In the genomic region with DNA sequence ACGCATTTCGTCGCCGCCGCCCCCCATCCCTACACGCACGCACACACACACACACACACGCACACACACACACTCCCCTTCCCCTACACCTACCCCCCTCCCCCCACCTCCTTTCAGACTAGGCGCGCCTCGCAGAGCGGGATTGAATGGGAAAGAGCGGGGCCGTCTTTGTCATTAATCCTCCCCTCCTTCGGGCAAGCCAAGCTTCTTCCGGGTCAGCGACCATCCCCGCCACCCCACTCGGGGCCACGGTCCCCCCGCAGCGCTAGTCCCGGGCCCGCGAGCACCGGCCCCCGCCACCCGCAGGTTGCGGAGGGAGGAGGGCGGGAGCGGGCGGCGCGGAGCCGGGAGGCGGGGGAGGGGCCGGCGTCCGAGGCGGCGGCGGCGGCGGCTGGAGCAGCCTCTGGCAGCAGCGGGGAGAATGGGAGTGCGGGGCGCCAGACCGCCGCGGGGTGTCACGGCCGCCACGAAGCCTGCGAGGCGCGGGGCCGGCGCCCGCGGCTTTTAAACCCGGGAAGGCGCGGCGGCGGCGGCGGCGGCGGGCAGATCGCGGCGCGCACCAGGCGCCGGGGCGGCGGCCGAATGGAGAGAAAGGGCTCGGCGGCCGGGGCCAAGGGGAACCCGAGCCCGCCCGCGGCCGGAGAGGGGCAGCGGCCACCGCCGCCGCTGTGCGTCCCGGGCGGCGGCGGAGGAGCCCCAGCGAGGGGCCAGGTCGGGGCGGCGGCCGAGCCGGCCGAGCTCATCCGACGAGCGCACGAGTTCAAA, we compare ENCODE assay signal across 1 cellular context.
TF ChIP-seq lines count a peak whose summit lies in the region.

TSS of gene TTC9 (plus strand) at position 369 of the 765 bp plus-strand sequence. CDS start at position 583, 214 bp downstream.

TF ChIP-seq in GM12878, 131 proteins besides CTCF, POLR2A, EP300 and RAD21 (continued from another document):
- TF ChIP-seq TARDBP (IDR thresholded peaks at IDR 0.05; ENCODE audit: borderline replicate concordance), result no peak
- peak in 1 of 2 experiments; percentile 19; a peak in 1 of 4 replicates for TF ChIP-seq BHLHE40 (IDR thresholded peaks at IDR 0.05; ENCODE audit: borderline replicate concordance in 1 of 2, low read depth in 2 of 2, low read length in 1 of 2)
- TF ChIP-seq TAF1 (IDR thresholded peaks at IDR 0.05; ENCODE audit: borderline replicate concordance, low read depth, low read length), result no peak
- peak; percentile 7; the same call in 1 of the 2 replicates for TF ChIP-seq SMAD5 (IDR thresholded peaks at IDR 0.05; ENCODE audit: low read depth)
- TF ChIP-seq ATF2 (IDR thresholded peaks at IDR 0.05; ENCODE audit: low read length), result no peak
- no peak for TF ChIP-seq CREB1 (IDR thresholded peaks at IDR 0.05; ENCODE audit: low read depth)
- no peak for TF ChIP-seq RUNX3 (IDR thresholded peaks at IDR 0.05; ENCODE audit: low read length)
- no peak for TF ChIP-seq MEF2A (IDR thresholded peaks at IDR 0.05; ENCODE audit: insufficient read depth, low read depth, low read length)
- no peak; a peak in 1 of 3 replicates for TF ChIP-seq EGR1 (IDR thresholded peaks at IDR 0.05; ENCODE audit: borderline replicate concordance in 1 of 2, low read depth in 2 of 2, low read length in 2 of 2)
- no peak for TF ChIP-seq PKNOX1 (IDR thresholded peaks at IDR 0.05)
- TF ChIP-seq ZNF217 (IDR thresholded peaks at IDR 0.05), result 0 out of 2 replicates have a peak, but pooled peaks have one; percentile 40
- TF ChIP-seq CHD2 (IDR thresholded peaks at IDR 0.05; ENCODE audit: borderline replicate concordance, low read depth, low read length), result 0 out of 2 replicates have a peak, but pooled peaks have one; percentile 21
- 0 out of 2 replicates have a peak, but pooled peaks have one; percentile 47 for TF ChIP-seq NR2F1 (conservative IDR thresholded peaks at IDR 0.05)
- TF ChIP-seq RBBP5 (conservative IDR thresholded peaks at IDR 0.05), result no peak
- no peak for TF ChIP-seq E2F4 (IDR thresholded peaks at IDR 0.05; ENCODE audit: low read depth, low read length)
- TF ChIP-seq BMI1 (IDR thresholded peaks at IDR 0.05; ENCODE audit: borderline replicate concordance), result no peak
- TF ChIP-seq, protein P1, sequence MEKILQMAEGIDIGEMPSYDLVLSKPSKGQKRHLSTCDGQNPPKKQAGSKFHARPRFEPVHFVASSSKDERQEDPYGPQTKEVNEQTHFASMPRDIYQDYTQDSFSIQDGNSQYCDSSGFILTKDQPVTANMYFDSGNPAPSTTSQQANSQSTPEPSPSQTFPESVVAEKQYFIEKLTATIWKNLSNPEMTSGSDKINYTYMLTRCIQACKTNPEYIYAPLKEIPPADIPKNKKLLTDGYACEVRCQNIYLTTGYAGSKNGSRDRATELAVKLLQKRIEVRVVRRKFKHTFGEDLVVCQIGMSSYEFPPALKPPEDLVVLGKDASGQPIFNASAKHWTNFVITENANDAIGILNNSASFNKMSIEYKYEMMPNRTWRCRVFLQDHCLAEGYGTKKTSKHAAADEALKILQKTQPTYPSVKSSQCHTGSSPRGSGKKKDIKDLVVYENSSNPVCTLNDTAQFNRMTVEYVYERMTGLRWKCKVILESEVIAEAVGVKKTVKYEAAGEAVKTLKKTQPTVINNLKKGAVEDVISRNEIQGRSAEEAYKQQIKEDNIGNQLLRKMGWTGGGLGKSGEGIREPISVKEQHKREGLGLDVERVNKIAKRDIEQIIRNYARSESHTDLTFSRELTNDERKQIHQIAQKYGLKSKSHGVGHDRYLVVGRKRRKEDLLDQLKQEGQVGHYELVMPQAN (conservative IDR thresholded peaks at IDR 0.05), result 0 out of 2 replicates have a peak, but pooled peaks have one; percentile 48
- TF ChIP-seq NR2C2 (IDR thresholded peaks at IDR 0.05; ENCODE audit: borderline replicate concordance, control insufficient read depth, insufficient read length, low read depth), result no peak
- TF ChIP-seq RELA (IDR thresholded peaks at IDR 0.05; ENCODE audit: borderline replicate concordance, partially characterized antibody), result no peak
- TF ChIP-seq ZNF24 (IDR thresholded peaks at IDR 0.05), result no peak
- TF ChIP-seq SIN3A (IDR thresholded peaks at IDR 0.05; ENCODE audit: low read depth, low read length), result peak; percentile 30; the same call in 1 of the 2 replicates
- TF ChIP-seq SMC3 (IDR thresholded peaks at IDR 0.05; ENCODE audit: borderline replicate concordance, low read length), result no peak
- peak; percentile 17; the same call in 1 of the 2 replicates for TF ChIP-seq ZNF687 (IDR thresholded peaks at IDR 0.05)
- TF ChIP-seq SMARCA5 (IDR thresholded peaks at IDR 0.05), result 0 out of 2 replicates have a peak, but pooled peaks have one; percentile 52
- no peak for TF ChIP-seq ZNF622 (IDR thresholded peaks at IDR 0.05)
- TF ChIP-seq NR2C1 (IDR thresholded peaks at IDR 0.05), result peak; percentile 44
- TF ChIP-seq SP1 (IDR thresholded peaks at IDR 0.05; ENCODE audit: low read depth, low read length), result no peak
- TF ChIP-seq YY1 (IDR thresholded peaks at IDR 0.05; ENCODE audit: low read depth, low read length), result no peak
- no peak for TF ChIP-seq HDAC2 (IDR thresholded peaks at IDR 0.05)
- TF ChIP-seq PAX5 (IDR thresholded peaks at IDR 0.05; ENCODE audit: borderline replicate concordance, low read depth, low read length), result no peak
- peak; percentile 70; the same call in 1 of the 2 replicates for TF ChIP-seq MLLT1 (IDR thresholded peaks at IDR 0.05)
- 0 out of 2 replicates have a peak, but pooled peaks have one; percentile 50 for TF ChIP-seq BACH1 (IDR thresholded peaks at IDR 0.05; ENCODE audit: borderline replicate concordance)
- no peak for TF ChIP-seq CHD4 (IDR thresholded peaks at IDR 0.05)
